Comparison of ENCODE assay signal across 9 cellular contexts in genomic region chr10:69045441-69046300, GRCh38. TPM values are rescaled to one million over a fixed set of nuclear protein-coding genes. Genes with fewer than 3 reads are reported as not detected.
DNase-seq lines count a peak whose midpoint lies in the region; ATAC-seq and TF ChIP-seq lines count a peak whose summit lies in the region.
"Had no signal": no experiment of that assay in that cellular context is flagged by ENCODE, and none has a peak within 500 bp of the region (broad histone marks: within the 10 kb centered on the region; RNA-seq: fewer than 3 reads in every experiment).

No MANE protein-coding gene starts in this region.

- H3K9me3 ChIP-seq in OCI-LY7 (ENCODE audit: low read length) = no peaks in the 10 kb centered on the region

- H3K4me1 Mint-ChIP-seq in stimulated activated naive B cell treated with anti-CD40 and anti-IgM and Interleukin-4, amounts not matched to agents 10 μg/mL and 1 μg/mL and 100 μg/mL, for 72 hours = peaks cover 34 to 55% of the 10 kb centered on the region in 2 donors

- H3K36me3 ChIP-seq in OCI-LY7 (ENCODE audit: insufficient read depth, low read length) = no peaks in the 10 kb centered on the region

- H2AFZ ChIP-seq in OCI-LY7 (ENCODE audit: low read length) = peak overlapping the region; percentile 98

- intact Hi-C loops in OCI-LY7 (cut with micrococcal nuclease; ENCODE audit: unreplicated experiment) = no loop called here

- H3K27ac ChIP-seq in OCI-LY7 (ENCODE audit: low read depth, low read length, poor library complexity, severe bottlenecking) = no peak overlapping the region
- H3K27ac ChIP-seq: 22Rv1 had no signal

- no peak overlapping the region for H3K4me2 ChIP-seq in OCI-LY7 (ENCODE audit: low read length)

- CTCF ChIA-PET in OCI-LY7 (lab: Charles Lee; ENCODE audit: unreplicated experiment) = no interaction called here

- H3K9me2 ChIP-seq in OCI-LY7 (ENCODE audit: insufficient read depth, low read length) = no peaks in the 10 kb centered on the region

- ATAC-seq in HG02884 (IDR thresholded peaks at IDR 0.05; ENCODE audit: unreplicated experiment) = peak; percentile 79
- peak; percentile 22 to 38 for ATAC-seq in stimulated activated naive B cell treated with anti-CD40 and anti-IgM and Interleukin-4, amounts not matched to agents 10 μg/mL and 1 μg/mL and 100 μg/mL, for 72 hours (replicated peaks)

- H3K27ac Mint-ChIP-seq in stimulated activated naive B cell treated with anti-CD40 and anti-IgM and Interleukin-4, amounts not matched to agents 10 μg/mL and 1 μg/mL and 100 μg/mL, for 72 hours = peak overlapping the region; percentile 93

- no peaks in the 10 kb centered on the region for H3K36me3 Mint-ChIP-seq in stimulated activated naive B cell treated with anti-CD40 and anti-IgM and Interleukin-4, amounts not matched to agents 10 μg/mL and 1 μg/mL and 100 μg/mL, for 72 hours

- no peak overlapping the region for H3K4me3 ChIP-seq in OCI-LY7 (ENCODE audit: low read depth, low read length, poor library complexity, severe bottlenecking)

- peak overlapping the region; percentile 12 to 36 for H3K4me3 Mint-ChIP-seq in stimulated activated naive B cell treated with anti-CD40 and anti-IgM and Interleukin-4, amounts not matched to agents 10 μg/mL and 1 μg/mL and 100 μg/mL, for 72 hours

- no peaks in the 10 kb centered on the region for H3K79me2 ChIP-seq in OCI-LY7 (ENCODE audit: insufficient read depth, low read depth, low read length)

- H3K9me3 Mint-ChIP-seq in stimulated activated naive B cell treated with anti-CD40 and anti-IgM and Interleukin-4, amounts not matched to agents 10 μg/mL and 1 μg/mL and 100 μg/mL, for 72 hours = no peaks in the 10 kb centered on the region

- no peaks in the 10 kb centered on the region for H4K20me1 ChIP-seq in OCI-LY7 (ENCODE audit: insufficient read depth, low read length)

- POLR2A ChIA-PET in OCI-LY7 (lab: Charles Lee) = interaction anchor here (0.5 to 0.7 kb wide), 3 partner anchors 15 to 346 kb away, joined by 3 to 6 read pairs (median 3); no protein-coding TSS in a partner anchor

- BruUV-seq in OCI-LY7 (replicated peaks; lab: Mats Ljungman, UMichigan) = no TSS peak

- no peak for TF ChIP-seq CTCF in OCI-LY7 (conservative IDR thresholded peaks at IDR 0.05; ENCODE audit: low read length)

- no peaks in the 10 kb centered on the region for H3K27me3 Mint-ChIP-seq in stimulated activated naive B cell treated with anti-CD40 and anti-IgM and Interleukin-4, amounts not matched to agents 10 μg/mL and 1 μg/mL and 100 μg/mL, for 72 hours

- DNase-seq in DMS53 (lab: John Stamatoyannopoulos, UW) (peak; percentile 14), DMS53 treated with DMSO at 0.1 percent for 48 hours (lab: John Stamatoyannopoulos, UW; ENCODE audit: unreplicated experiment) (no peak), OCI-LY7 (ENCODE audit: low spot score) (no peak), activated gamma-delta T cell treated with Interleukin-2 at 50 U/mL for 16 hours (no peak), RPMI8226 (no peak)
- peak; percentile 55 for DNase-seq in central memory CD4-positive, alpha-beta T cell
- no peak for DNase-seq in stimulated activated naive B cell treated with anti-CD40 and anti-IgM and Interleukin-4, amounts not matched to agents 10 μg/mL and 1 μg/mL and 100 μg/mL, for 72 hours

- H3K4me1 ChIP-seq in OCI-LY7 (ENCODE audit: insufficient read depth, low read length, poor library complexity, severe bottlenecking) = peaks cover 12% of the 10 kb centered on the region

RNA-seq across cellular contexts. Expression of gene SRGN, which starts 42.2 kb away (rescaled TPM):
- total RNA-seq in OCI-LY7 (2014; rRNA removed; shearing (Covaris generic)) = 15.1 and 16.3 TPM in 2 replicates
- total RNA-seq in OCI-LY7 (2022) = 5.8 and 9.1 TPM in 2 replicates

RNA-seq across cellular contexts. Expression of gene KIFBP, which starts 57.1 kb away (rescaled TPM):
- 11.9 and 12.6 TPM in 2 replicates for total RNA-seq in OCI-LY7 (2014; rRNA removed; shearing (Covaris generic))
- 5.4 and 6.6 TPM in 2 replicates for total RNA-seq in OCI-LY7 (2022)

Comparison
In these comparisons a context has a peak if more than half of its experiments do, and no peak if none do; other contexts are left out.
1. DNase-seq: peak in DMS53 (single experiment) and central memory CD4-positive, alpha-beta T cell (single experiment); none in DMS53 treated with DMSO at 0.1 percent for 48 hours (single experiment), OCI-LY7 (single experiment), stimulated activated naive B cell treated with anti-CD40 and anti-IgM and Interleukin-4, amounts not matched to agents 10 μg/mL and 1 μg/mL and 100 μg/mL, for 72 hours (single experiment), activated gamma-delta T cell treated with Interleukin-2 at 50 U/mL for 16 hours (single experiment) and RPMI8226 (single experiment).